1 cellular context compared by ENCODE assay signal in the genomic region with DNA sequence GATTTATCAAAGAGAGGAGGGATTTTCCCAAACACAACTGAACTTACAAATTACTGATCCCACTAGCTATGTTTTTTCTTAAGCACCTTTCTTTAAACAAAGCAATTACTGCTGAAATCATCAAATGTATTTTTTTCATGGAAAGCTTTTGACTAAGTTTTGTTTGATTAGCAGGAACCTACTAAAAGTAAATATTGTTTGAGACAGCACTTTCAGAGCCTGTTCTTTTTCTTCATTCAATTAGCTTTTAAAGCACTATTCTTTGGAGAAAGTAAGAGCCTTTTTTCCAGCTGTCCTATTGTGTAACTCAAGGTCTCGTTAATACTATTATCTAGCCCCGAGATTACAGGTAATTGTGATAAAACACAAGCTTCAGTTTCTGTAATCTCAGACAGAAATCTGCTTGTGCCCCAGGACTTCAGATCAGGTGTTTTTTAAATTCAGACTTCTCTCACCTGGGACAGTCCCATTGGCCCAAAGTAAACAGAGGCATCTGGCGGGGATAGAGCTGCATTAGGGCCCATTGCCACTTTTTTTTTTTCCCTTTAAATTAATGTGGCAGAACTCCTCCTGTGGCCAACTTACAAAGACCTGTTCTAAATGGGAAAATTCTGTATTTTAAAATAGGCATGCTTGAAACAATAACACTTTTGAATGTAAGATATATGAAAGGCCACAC.
TF ChIP-seq lines count a peak whose summit lies in the region.

No MANE protein-coding gene starts in this region.

TF ChIP-seq in GM23338, 12 proteins besides CTCF, POLR2A, EP300 and RAD21 (continued from another document):
- TF ChIP-seq, protein P1, sequence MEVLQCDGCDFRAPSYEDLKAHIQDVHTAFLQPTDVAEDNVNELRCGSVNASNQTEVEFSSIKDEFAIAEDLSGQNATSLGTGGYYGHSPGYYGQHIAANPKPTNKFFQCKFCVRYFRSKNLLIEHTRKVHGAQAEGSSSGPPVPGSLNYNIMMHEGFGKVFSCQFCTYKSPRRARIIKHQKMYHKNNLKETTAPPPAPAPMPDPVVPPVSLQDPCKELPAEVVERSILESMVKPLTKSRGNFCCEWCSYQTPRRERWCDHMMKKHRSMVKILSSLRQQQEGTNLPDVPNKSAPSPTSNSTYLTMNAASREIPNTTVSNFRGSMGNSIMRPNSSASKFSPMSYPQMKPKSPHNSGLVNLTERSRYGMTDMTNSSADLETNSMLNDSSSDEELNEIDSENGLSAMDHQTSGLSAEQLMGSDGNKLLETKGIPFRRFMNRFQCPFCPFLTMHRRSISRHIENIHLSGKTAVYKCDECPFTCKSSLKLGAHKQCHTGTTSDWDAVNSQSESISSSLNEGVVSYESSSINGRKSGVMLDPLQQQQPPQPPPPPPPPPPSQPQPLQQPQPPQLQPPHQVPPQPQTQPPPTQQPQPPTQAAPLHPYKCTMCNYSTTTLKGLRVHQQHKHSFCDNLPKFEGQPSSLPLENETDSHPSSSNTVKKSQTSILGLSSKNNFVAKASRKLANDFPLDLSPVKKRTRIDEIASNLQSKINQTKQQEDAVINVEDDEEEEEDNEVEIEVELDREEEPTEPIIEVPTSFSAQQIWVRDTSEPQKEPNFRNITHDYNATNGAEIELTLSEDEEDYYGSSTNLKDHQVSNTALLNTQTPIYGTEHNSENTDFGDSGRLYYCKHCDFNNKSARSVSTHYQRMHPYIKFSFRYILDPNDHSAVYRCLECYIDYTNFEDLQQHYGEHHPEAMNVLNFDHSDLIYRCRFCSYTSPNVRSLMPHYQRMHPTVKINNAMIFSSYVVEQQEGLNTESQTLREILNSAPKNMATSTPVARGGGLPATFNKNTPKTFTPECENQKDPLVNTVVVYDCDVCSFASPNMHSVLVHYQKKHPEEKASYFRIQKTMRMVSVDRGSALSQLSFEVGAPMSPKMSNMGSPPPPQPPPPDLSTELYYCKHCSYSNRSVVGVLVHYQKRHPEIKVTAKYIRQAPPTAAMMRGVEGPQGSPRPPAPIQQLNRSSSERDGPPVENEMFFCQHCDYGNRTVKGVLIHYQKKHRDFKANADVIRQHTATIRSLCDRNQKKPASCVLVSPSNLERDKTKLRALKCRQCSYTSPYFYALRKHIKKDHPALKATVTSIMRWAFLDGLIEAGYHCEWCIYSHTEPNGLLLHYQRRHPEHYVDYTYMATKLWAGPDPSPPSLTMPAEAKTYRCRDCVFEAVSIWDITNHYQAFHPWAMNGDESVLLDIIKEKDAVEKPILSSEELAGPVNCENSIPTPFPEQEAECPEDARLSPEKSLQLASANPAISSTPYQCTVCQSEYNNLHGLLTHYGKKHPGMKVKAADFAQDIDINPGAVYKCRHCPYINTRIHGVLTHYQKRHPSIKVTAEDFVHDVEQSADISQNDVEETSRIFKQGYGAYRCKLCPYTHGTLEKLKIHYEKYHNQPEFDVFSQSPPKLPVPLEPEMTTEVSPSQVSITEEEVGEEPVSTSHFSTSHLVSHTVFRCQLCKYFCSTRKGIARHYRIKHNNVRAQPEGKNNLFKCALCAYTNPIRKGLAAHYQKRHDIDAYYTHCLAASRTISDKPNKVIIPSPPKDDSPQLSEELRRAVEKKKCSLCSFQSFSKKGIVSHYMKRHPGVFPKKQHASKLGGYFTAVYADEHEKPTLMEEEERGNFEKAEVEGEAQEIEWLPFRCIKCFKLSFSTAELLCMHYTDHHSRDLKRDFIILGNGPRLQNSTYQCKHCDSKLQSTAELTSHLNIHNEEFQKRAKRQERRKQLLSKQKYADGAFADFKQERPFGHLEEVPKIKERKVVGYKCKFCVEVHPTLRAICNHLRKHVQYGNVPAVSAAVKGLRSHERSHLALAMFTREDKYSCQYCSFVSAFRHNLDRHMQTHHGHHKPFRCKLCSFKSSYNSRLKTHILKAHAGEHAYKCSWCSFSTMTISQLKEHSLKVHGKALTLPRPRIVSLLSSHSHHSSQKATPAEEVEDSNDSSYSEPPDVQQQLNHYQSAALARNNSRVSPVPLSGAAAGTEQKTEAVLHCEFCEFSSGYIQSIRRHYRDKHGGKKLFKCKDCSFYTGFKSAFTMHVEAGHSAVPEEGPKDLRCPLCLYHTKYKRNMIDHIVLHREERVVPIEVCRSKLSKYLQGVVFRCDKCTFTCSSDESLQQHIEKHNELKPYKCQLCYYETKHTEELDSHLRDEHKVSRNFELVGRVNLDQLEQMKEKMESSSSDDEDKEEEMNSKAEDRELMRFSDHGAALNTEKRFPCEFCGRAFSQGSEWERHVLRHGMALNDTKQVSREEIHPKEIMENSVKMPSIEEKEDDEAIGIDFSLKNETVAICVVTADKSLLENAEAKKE (CRISPR knock-in tag; IDR thresholded peaks at IDR 0.05) = no peak
- TF ChIP-seq JUNB (IDR thresholded peaks at IDR 0.05; ENCODE audit: unreplicated experiment) (no peak), EZH2phosphoT487 (IDR thresholded peaks at IDR 0.05; ENCODE audit: unreplicated experiment) (no peak), CREB1 (CRISPR knock-in tag; IDR thresholded peaks at IDR 0.05; ENCODE audit: low read depth) (no peak), ZNF114 (CRISPR knock-in tag; IDR thresholded peaks at IDR 0.05) (no peak), POLR2AphosphoS5 (IDR thresholded peaks at IDR 0.05; ENCODE audit: low read depth) (no peak), NANOG (IDR thresholded peaks at IDR 0.05; ENCODE audit: borderline replicate concordance) (no peak)
- TF ChIP-seq, protein P2, sequence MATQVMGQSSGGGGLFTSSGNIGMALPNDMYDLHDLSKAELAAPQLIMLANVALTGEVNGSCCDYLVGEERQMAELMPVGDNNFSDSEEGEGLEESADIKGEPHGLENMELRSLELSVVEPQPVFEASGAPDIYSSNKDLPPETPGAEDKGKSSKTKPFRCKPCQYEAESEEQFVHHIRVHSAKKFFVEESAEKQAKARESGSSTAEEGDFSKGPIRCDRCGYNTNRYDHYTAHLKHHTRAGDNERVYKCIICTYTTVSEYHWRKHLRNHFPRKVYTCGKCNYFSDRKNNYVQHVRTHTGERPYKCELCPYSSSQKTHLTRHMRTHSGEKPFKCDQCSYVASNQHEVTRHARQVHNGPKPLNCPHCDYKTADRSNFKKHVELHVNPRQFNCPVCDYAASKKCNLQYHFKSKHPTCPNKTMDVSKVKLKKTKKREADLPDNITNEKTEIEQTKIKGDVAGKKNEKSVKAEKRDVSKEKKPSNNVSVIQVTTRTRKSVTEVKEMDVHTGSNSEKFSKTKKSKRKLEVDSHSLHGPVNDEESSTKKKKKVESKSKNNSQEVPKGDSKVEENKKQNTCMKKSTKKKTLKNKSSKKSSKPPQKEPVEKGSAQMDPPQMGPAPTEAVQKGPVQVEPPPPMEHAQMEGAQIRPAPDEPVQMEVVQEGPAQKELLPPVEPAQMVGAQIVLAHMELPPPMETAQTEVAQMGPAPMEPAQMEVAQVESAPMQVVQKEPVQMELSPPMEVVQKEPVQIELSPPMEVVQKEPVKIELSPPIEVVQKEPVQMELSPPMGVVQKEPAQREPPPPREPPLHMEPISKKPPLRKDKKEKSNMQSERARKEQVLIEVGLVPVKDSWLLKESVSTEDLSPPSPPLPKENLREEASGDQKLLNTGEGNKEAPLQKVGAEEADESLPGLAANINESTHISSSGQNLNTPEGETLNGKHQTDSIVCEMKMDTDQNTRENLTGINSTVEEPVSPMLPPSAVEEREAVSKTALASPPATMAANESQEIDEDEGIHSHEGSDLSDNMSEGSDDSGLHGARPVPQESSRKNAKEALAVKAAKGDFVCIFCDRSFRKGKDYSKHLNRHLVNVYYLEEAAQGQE (IDR thresholded peaks at IDR 0.05; ENCODE audit: unreplicated experiment) = no peak
TF ChIP-seq in GM23338: peak in this region for 0.
